ENCODE assay signal across 1 cellular context in genomic region chrX:100685284-100685996, GRCh38.
TF ChIP-seq lines count a peak whose summit lies in the region.

No MANE protein-coding gene starts in this region.

TF ChIP-seq in HepG2, 621 proteins besides CTCF, POLR2A, EP300 and RAD21:
- TF ChIP-seq SMC3 (IDR thresholded peaks at IDR 0.05; ENCODE audit: low read length) (peak; percentile 88), STAG1 (CRISPR knock-in tag; IDR thresholded peaks at IDR 0.05) (peak; percentile 81), ATAD3A (CRISPR knock-in tag; IDR thresholded peaks at IDR 0.05) (no peak)
